13 cellular contexts compared by ENCODE assay signal in genomic region chr11:126443120-126443519, GRCh38.
DNase-seq lines count a peak whose midpoint lies in the region; ATAC-seq lines count a peak whose summit lies in the region.
"Had no signal": no experiment of that assay in that cellular context is flagged by ENCODE, and none has a peak within 500 bp of the region (broad histone marks: within the 10 kb centered on the region; RNA-seq: fewer than 3 reads in every experiment).

No MANE protein-coding gene starts in this region.

- DNase-seq in G401 (ENCODE audit: low spot score) (peak; percentile 58), NCI-H1436 treated with DMSO at 0.1 percent for 48 hours (lab: John Stamatoyannopoulos, UW) (peak; percentile 40), NCI-H774 (lab: John Stamatoyannopoulos, UW) (peak; percentile 10), nucleus accumbens (lab: John Stamatoyannopoulos, UW) (peak in 32 of 56 donors; percentile 10 to 75 (median 40)), kidney tubule cell (ENCODE audit: low spot score) (no peak)
- DNase-seq in stimulated activated CD4-positive, alpha-beta T cell treated with anti-CD3 and anti-CD28 coated beads, Interleukin-4, amount 100 ng/mL, for 24 hours: no peak
- DNase-seq: MV-4-11; stimulated activated CD4-positive, alpha-beta T cell treated with anti-CD3 and anti-CD28 coated beads, Interleukin-4, amount 100 ng/mL, for 1 hour; stimulated activated CD8-positive, alpha-beta memory T cell treated with anti-CD3 and anti-CD28 coated beads, Interleukin-4, amount 100 ng/mL, for 48 hours; T-helper 17 cell had no signal

- no peak for ATAC-seq in HG03571 (IDR thresholded peaks at IDR 0.05; ENCODE audit: unreplicated experiment)
- ATAC-seq: left lobe of liver, T-helper 17 cell, WTC11 had no signal

- in situ Hi-C loops in G401 (cut with HindIII; ENCODE audit: low sequenced_read_pairs): no loop called here

Comparison
In these comparisons a context has a peak if more than half of its experiments do, and no peak if none do; other contexts are left out.
1. DNase-seq: peak in G401 (single experiment), NCI-H1436 treated with DMSO at 0.1 percent for 48 hours (single experiment), NCI-H774 (single experiment) and nucleus accumbens (32 of 56); none in stimulated activated CD4-positive, alpha-beta T cell treated with anti-CD3 and anti-CD28 coated beads, Interleukin-4, amount 100 ng/mL, for 24 hours (single experiment) and kidney tubule cell (single experiment).